Comparison of ENCODE assay signal across 3 cellular contexts in the genomic region with DNA sequence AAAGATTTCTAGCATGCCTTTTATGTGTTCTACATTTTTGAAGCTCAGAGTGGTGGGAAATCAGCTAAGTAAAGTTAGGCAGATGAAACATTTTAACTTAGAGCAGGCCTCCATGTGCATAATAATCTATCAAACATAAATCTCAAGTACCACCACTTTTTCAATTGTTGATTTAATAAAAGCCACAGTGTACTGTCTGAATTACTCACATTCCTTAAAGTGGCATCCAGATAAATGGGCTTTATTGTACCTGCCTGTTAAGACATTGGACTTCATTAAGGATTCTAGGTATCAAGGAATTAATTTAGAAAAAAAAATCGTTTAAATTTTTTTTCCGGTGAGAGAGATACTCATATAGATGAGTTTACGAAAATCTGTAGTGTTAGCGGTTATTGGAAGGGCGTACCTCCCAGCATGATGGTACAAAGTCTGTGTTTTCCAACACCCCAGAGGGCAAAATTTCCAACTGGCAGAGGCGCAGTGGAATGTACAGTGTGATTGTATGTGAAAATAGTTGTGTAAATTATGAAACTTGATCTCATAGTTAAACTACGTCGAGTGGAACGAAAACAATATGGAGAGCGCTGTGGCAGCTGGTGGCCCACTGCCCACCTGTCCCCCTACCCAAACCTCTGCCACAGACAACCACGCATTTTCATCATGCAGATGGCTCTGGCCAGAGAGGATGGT.
TF ChIP-seq lines count a peak whose summit lies in the region.

No MANE protein-coding gene starts in this region.

TF ChIP-seq in A549, 52 proteins besides CTCF, POLR2A, EP300 and RAD21 (continues in another document):
- no peak for TF ChIP-seq MAZ (IDR thresholded peaks at IDR 0.05; ENCODE audit: borderline replicate concordance, low read depth, low read length)
- no peak for TF ChIP-seq MYC (IDR thresholded peaks at IDR 0.05; ENCODE audit: borderline replicate concordance, low read length)
- TF ChIP-seq HOXB5 (CRISPR knock-in tag; IDR thresholded peaks at IDR 0.05) = no peak
- TF ChIP-seq, protein P1, sequence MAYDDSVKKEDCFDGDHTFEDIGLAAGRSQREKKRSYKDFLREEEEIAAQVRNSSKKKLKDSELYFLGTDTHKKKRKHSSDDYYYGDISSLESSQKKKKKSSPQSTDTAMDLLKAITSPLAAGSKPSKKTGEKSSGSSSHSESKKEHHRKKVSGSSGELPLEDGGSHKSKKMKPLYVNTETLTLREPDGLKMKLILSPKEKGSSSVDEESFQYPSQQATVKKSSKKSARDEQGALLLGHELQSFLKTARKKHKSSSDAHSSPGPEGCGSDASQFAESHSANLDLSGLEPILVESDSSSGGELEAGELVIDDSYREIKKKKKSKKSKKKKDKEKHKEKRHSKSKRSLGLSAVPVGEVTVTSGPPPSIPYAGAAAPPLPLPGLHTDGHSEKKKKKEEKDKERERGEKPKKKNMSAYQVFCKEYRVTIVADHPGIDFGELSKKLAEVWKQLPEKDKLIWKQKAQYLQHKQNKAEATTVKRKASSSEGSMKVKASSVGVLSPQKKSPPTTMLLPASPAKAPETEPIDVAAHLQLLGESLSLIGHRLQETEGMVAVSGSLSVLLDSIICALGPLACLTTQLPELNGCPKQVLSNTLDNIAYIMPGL (CRISPR knock-in tag; IDR thresholded peaks at IDR 0.05; ENCODE audit: borderline replicate concordance) = no peak
- no peak for TF ChIP-seq BHLHE40 (IDR thresholded peaks at IDR 0.05; ENCODE audit: low read depth, low read length)
- TF ChIP-seq RCOR1 (IDR thresholded peaks at IDR 0.05; ENCODE audit: low read depth, low read length) = no peak
- no peak for TF ChIP-seq ZFP36 (IDR thresholded peaks at IDR 0.05; ENCODE audit: borderline replicate concordance, partially characterized antibody)
- TF ChIP-seq, protein P2, sequence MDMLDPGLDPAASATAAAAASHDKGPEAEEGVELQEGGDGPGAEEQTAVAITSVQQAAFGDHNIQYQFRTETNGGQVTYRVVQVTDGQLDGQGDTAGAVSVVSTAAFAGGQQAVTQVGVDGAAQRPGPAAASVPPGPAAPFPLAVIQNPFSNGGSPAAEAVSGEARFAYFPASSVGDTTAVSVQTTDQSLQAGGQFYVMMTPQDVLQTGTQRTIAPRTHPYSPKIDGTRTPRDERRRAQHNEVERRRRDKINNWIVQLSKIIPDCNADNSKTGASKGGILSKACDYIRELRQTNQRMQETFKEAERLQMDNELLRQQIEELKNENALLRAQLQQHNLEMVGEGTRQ (IDR thresholded peaks at IDR 0.05) = no peak
- TF ChIP-seq CBX2 (IDR thresholded peaks at IDR 0.05; ENCODE audit: borderline replicate concordance, low read depth) = no peak
- TF ChIP-seq TFCP2L1 (CRISPR knock-in tag; IDR thresholded peaks at IDR 0.05) = peak; percentile 13; the same call in 1 of the 2 replicates
- TF ChIP-seq CEBPB (IDR thresholded peaks at IDR 0.05) = no peak
- no peak for TF ChIP-seq HEYL (CRISPR knock-in tag; IDR thresholded peaks at IDR 0.05)
- TF ChIP-seq ESRRA (IDR thresholded peaks at IDR 0.05; ENCODE audit: borderline replicate concordance, low read length) = peak; percentile 90; the same call in 1 of the 2 replicates
- no peak for TF ChIP-seq EHMT2 (IDR thresholded peaks at IDR 0.05; ENCODE audit: low read depth)
- TF ChIP-seq, protein P3, sequence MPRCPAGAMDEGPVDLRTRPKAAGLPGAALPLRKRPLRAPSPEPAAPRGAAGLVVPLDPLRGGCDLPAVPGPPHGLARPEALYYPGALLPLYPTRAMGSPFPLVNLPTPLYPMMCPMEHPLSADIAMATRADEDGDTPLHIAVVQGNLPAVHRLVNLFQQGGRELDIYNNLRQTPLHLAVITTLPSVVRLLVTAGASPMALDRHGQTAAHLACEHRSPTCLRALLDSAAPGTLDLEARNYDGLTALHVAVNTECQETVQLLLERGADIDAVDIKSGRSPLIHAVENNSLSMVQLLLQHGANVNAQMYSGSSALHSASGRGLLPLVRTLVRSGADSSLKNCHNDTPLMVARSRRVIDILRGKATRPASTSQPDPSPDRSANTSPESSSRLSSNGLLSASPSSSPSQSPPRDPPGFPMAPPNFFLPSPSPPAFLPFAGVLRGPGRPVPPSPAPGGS (IDR thresholded peaks at IDR 0.05) = no peak
- no peak for TF ChIP-seq PBX3 (IDR thresholded peaks at IDR 0.05)

TF ChIP-seq in HCT116, 20 proteins besides CTCF, POLR2A, EP300 and RAD21 (continues in another document):
- TF ChIP-seq CBX3 (IDR thresholded peaks at IDR 0.05; ENCODE audit: low read depth) = no peak
- TF ChIP-seq CEBPB (IDR thresholded peaks at IDR 0.05; ENCODE audit: low read depth) = no peak
- TF ChIP-seq EZH2 (IDR thresholded peaks at IDR 0.05) = no peak
- TF ChIP-seq FOSL1 (IDR thresholded peaks at IDR 0.05; ENCODE audit: low read depth) = no peak
- TF ChIP-seq, protein P4, sequence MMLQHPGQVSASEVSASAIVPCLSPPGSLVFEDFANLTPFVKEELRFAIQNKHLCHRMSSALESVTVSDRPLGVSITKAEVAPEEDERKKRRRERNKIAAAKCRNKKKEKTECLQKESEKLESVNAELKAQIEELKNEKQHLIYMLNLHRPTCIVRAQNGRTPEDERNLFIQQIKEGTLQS (IDR thresholded peaks at IDR 0.05) = no peak
- TF ChIP-seq ZNF274 (IDR thresholded peaks at IDR 0.05; ENCODE audit: low read depth, low read length) = no peak
- TF ChIP-seq TCF7L2 (IDR thresholded peaks at IDR 0.05; ENCODE audit: borderline replicate concordance, extremely low read depth, insufficient read depth, insufficient read length) = no peak
- TF ChIP-seq SIN3A (IDR thresholded peaks at IDR 0.05; ENCODE audit: low read depth) = no peak
- TF ChIP-seq YY1 (IDR thresholded peaks at IDR 0.05; ENCODE audit: extremely low read depth, insufficient replicate concordance, low read depth, low read length) = no peak
- TF ChIP-seq POLR2AphosphoS5 (IDR thresholded peaks at IDR 0.05; ENCODE audit: low read depth, low read length) = no peak
- no peak for TF ChIP-seq EZH2phosphoT487 (IDR thresholded peaks at IDR 0.05; ENCODE audit: borderline replicate concordance)
- TF ChIP-seq JUND (IDR thresholded peaks at IDR 0.05) = no peak
- TF ChIP-seq, protein P5, sequence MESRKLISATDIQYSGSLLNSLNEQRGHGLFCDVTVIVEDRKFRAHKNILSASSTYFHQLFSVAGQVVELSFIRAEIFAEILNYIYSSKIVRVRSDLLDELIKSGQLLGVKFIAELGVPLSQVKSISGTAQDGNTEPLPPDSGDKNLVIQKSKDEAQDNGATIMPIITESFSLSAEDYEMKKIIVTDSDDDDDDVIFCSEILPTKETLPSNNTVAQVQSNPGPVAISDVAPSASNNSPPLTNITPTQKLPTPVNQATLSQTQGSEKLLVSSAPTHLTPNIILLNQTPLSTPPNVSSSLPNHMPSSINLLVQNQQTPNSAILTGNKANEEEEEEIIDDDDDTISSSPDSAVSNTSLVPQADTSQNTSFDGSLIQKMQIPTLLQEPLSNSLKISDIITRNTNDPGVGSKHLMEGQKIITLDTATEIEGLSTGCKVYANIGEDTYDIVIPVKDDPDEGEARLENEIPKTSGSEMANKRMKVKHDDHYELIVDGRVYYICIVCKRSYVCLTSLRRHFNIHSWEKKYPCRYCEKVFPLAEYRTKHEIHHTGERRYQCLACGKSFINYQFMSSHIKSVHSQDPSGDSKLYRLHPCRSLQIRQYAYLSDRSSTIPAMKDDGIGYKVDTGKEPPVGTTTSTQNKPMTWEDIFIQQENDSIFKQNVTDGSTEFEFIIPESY (IDR thresholded peaks at IDR 0.05; ENCODE audit: extremely low read depth, insufficient replicate concordance, low read length) = no peak
- TF ChIP-seq, protein P6, sequence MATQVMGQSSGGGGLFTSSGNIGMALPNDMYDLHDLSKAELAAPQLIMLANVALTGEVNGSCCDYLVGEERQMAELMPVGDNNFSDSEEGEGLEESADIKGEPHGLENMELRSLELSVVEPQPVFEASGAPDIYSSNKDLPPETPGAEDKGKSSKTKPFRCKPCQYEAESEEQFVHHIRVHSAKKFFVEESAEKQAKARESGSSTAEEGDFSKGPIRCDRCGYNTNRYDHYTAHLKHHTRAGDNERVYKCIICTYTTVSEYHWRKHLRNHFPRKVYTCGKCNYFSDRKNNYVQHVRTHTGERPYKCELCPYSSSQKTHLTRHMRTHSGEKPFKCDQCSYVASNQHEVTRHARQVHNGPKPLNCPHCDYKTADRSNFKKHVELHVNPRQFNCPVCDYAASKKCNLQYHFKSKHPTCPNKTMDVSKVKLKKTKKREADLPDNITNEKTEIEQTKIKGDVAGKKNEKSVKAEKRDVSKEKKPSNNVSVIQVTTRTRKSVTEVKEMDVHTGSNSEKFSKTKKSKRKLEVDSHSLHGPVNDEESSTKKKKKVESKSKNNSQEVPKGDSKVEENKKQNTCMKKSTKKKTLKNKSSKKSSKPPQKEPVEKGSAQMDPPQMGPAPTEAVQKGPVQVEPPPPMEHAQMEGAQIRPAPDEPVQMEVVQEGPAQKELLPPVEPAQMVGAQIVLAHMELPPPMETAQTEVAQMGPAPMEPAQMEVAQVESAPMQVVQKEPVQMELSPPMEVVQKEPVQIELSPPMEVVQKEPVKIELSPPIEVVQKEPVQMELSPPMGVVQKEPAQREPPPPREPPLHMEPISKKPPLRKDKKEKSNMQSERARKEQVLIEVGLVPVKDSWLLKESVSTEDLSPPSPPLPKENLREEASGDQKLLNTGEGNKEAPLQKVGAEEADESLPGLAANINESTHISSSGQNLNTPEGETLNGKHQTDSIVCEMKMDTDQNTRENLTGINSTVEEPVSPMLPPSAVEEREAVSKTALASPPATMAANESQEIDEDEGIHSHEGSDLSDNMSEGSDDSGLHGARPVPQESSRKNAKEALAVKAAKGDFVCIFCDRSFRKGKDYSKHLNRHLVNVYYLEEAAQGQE (IDR thresholded peaks at IDR 0.05; ENCODE audit: low read depth) = no peak
- no peak for TF ChIP-seq SRF (IDR thresholded peaks at IDR 0.05; ENCODE audit: low read depth)
- TF ChIP-seq ELF1 (IDR thresholded peaks at IDR 0.05; ENCODE audit: borderline replicate concordance, low read depth) = no peak
- TF ChIP-seq EGR1 (IDR thresholded peaks at IDR 0.05; ENCODE audit: low read depth) = no peak
- TF ChIP-seq ZFX (IDR thresholded peaks at IDR 0.05) = no peak
- TF ChIP-seq MAX (IDR thresholded peaks at IDR 0.05) = no peak

TF ChIP-seq in SK-N-SH, 30 proteins besides CTCF, POLR2A, EP300 and RAD21:
- TF ChIP-seq PBX3 (IDR thresholded peaks at IDR 0.05) (peak; percentile 6; the same call in 1 of the 2 replicates), RCOR1 (IDR thresholded peaks at IDR 0.05; ENCODE audit: low read length) (no peak)
